8 cellular contexts compared by ENCODE assay signal in genomic region chr7:139682136-139683013, GRCh38.
DNase-seq lines count a peak whose midpoint lies in the region; ATAC-seq and TF ChIP-seq lines count a peak whose summit lies in the region.

No MANE protein-coding gene starts in this region.

- no peaks in the 10 kb centered on the region for H3K27me3 Mint-ChIP-seq in CD4-positive, alpha-beta T cell
- no peaks in the 10 kb centered on the region for H3K27me3 Mint-ChIP-seq in activated CD4-positive, alpha-beta T cell treated with anti-CD3 and anti-CD28 coated beads, Interleukin-2, amount 10 ng/mL, durations not matched to agents 7 days and 5 days

- no peak for TF ChIP-seq CTCF in CD4-positive, alpha-beta T cell (IDR thresholded peaks at IDR 0.05)
- TF ChIP-seq CTCF in A673 (conservative IDR thresholded peaks at IDR 0.05; ENCODE audit: low read depth, low read length) = no peak

- H3K4me3 Mint-ChIP-seq in CD4-positive, alpha-beta T cell = peak overlapping the region; percentile 28
- H3K4me3 Mint-ChIP-seq in activated CD4-positive, alpha-beta T cell treated with anti-CD3 and anti-CD28 coated beads, Interleukin-2, amount 10 ng/mL, durations not matched to agents 7 days and 5 days = no peak overlapping the region
- peak overlapping the region; percentile 69 for H3K4me3 Mint-ChIP-seq in stimulated activated effector memory CD8-positive, alpha-beta T cell treated with anti-CD3 and anti-CD28 coated beads, Interleukin-12 subunit alpha, Interleukin-12 subunit beta, amount 100 ng/mL, for 72 hours

- intact Hi-C loops in CD4-positive, alpha-beta T cell (cut with DNase I, micrococcal nuclease) = no loop called here
- intact Hi-C loops in A673 (cut with micrococcal nuclease; ENCODE audit: unreplicated experiment) = no loop called here

- CTCF ChIA-PET in CD4-positive, alpha-beta T cell (lab: Charles Lee) = no interaction called here
- CTCF ChIA-PET in activated CD4-positive, alpha-beta T cell treated with anti-CD3 and anti-CD28 coated beads, Interleukin-2, amount 10 ng/mL, durations not matched to agents 7 days and 5 days (lab: Charles Lee) = interaction anchor here (2.0 kb wide), 1 partner anchor 10 kb away, joined by 4 read pairs; no protein-coding TSS in a partner anchor
- CTCF ChIA-PET in A673 (lab: Charles Lee) = no interaction called here

- peak overlapping the region; percentile 30 for H3K27ac Mint-ChIP-seq in CD4-positive, alpha-beta T cell
- peak overlapping the region; percentile 78 for H3K27ac Mint-ChIP-seq in activated CD4-positive, alpha-beta T cell treated with anti-CD3 and anti-CD28 coated beads, Interleukin-2, amount 10 ng/mL, durations not matched to agents 7 days and 5 days
- peak overlapping the region; percentile 94 for H3K27ac Mint-ChIP-seq in stimulated activated effector memory CD8-positive, alpha-beta T cell treated with anti-CD3 and anti-CD28 coated beads, Interleukin-12 subunit alpha, Interleukin-12 subunit beta, amount 100 ng/mL, for 72 hours

- no peaks in the 10 kb centered on the region for H3K36me3 ChIP-seq in A673 (ENCODE audit: insufficient read depth, low read length, poor library complexity, severe bottlenecking)

- H3K9me3 Mint-ChIP-seq in CD4-positive, alpha-beta T cell = peaks cover 3% of the 10 kb centered on the region
- H3K9me3 Mint-ChIP-seq in activated CD4-positive, alpha-beta T cell treated with anti-CD3 and anti-CD28 coated beads, Interleukin-2, amount 10 ng/mL, durations not matched to agents 7 days and 5 days = peaks cover 15% of the 10 kb centered on the region
- H3K9me3 Mint-ChIP-seq in stimulated activated effector memory CD8-positive, alpha-beta T cell treated with anti-CD3 and anti-CD28 coated beads, Interleukin-12 subunit alpha, Interleukin-12 subunit beta, amount 100 ng/mL, for 72 hours = peaks cover 10% of the 10 kb centered on the region

- peaks cover 12% of the 10 kb centered on the region for H3K4me1 ChIP-seq in A673 (ENCODE audit: insufficient read depth, low read length, poor library complexity, severe bottlenecking)

- DNase-seq in CD4-positive, alpha-beta T cell = no peak
- peak; percentile 27 for DNase-seq in activated CD4-positive, alpha-beta T cell treated with anti-CD3 and anti-CD28 coated beads, Interleukin-2, amount 10 ng/mL, durations not matched to agents 7 days and 5 days
- DNase-seq in glomerular visceral epithelial cell (ENCODE audit: extremely low spot score) = peak; percentile 81
- peak; percentile 54 to 93 for DNase-seq in stimulated activated effector memory CD8-positive, alpha-beta T cell treated with anti-CD3 and anti-CD28 coated beads, Interleukin-12 subunit alpha, Interleukin-12 subunit beta, amount 100 ng/mL, for 72 hours (ENCODE audit: low spot score in 2 of 2)
- no peak for DNase-seq in A673 (ENCODE audit: low spot score)
- no peak for DNase-seq in NCI-H146 (lab: John Stamatoyannopoulos, UW)

- POLR2A ChIA-PET in CD4-positive, alpha-beta T cell (lab: Charles Lee) = no interaction called here
- POLR2A ChIA-PET in activated CD4-positive, alpha-beta T cell treated with anti-CD3 and anti-CD28 coated beads, Interleukin-2, amount 10 ng/mL, durations not matched to agents 7 days and 5 days (lab: Charles Lee) = interaction anchor here (1.0 kb wide), 1 partner anchor 677 kb away, joined by 4 read pairs; no protein-coding TSS in a partner anchor
- POLR2A ChIA-PET in A673 (lab: Charles Lee; ENCODE audit: low non-redundant PET) = no interaction called here

- peak; percentile 33 for ATAC-seq in CD4-positive, alpha-beta T cell (ENCODE audit: poor library complexity)
- ATAC-seq in GM21786 (IDR thresholded peaks at IDR 0.05; ENCODE audit: unreplicated experiment) (peak; percentile 34), HG03280 (IDR thresholded peaks at IDR 0.05; ENCODE audit: unreplicated experiment) (no peak)
- ATAC-seq in stimulated activated effector memory CD8-positive, alpha-beta T cell treated with anti-CD3 and anti-CD28 coated beads, Interleukin-12 subunit alpha, Interleukin-12 subunit beta, amount 100 ng/mL, for 72 hours = peak; percentile 83

- no TSS peak for BruUV-seq in A673 (replicated peaks; lab: Mats Ljungman, UMichigan)

- H3K4me1 Mint-ChIP-seq in CD4-positive, alpha-beta T cell (ENCODE audit: low read depth) = peaks cover 61% of the 10 kb centered on the region
- peaks cover 46% of the 10 kb centered on the region for H3K4me1 Mint-ChIP-seq in activated CD4-positive, alpha-beta T cell treated with anti-CD3 and anti-CD28 coated beads, Interleukin-2, amount 10 ng/mL, durations not matched to agents 7 days and 5 days
- peaks cover 77% of the 10 kb centered on the region for H3K4me1 Mint-ChIP-seq in stimulated activated effector memory CD8-positive, alpha-beta T cell treated with anti-CD3 and anti-CD28 coated beads, Interleukin-12 subunit alpha, Interleukin-12 subunit beta, amount 100 ng/mL, for 72 hours

- no peak overlapping the region for H3K27ac ChIP-seq in CD4-positive, alpha-beta T cell (ENCODE audit: low read depth, low read length)
- H3K27ac ChIP-seq in A673 (ENCODE audit: low read depth, low read length, poor library complexity, severe bottlenecking) = no peak overlapping the region

- no peak overlapping the region for H3K4me3 ChIP-seq in A673 (ENCODE audit: low read depth, low read length, poor library complexity, severe bottlenecking)

- H3K36me3 Mint-ChIP-seq in CD4-positive, alpha-beta T cell (ENCODE audit: low read depth) = peaks cover 27% of the 10 kb centered on the region
- H3K36me3 Mint-ChIP-seq in activated CD4-positive, alpha-beta T cell treated with anti-CD3 and anti-CD28 coated beads, Interleukin-2, amount 10 ng/mL, durations not matched to agents 7 days and 5 days (ENCODE audit: low read depth) = peaks cover 33% of the 10 kb centered on the region
- H3K36me3 Mint-ChIP-seq in stimulated activated effector memory CD8-positive, alpha-beta T cell treated with anti-CD3 and anti-CD28 coated beads, Interleukin-12 subunit alpha, Interleukin-12 subunit beta, amount 100 ng/mL, for 72 hours = peaks cover 27% of the 10 kb centered on the region

- no peaks in the 10 kb centered on the region for H3K9me3 ChIP-seq in CD4-positive, alpha-beta T cell (ENCODE audit: control insufficient read depth, low read length)
- H3K9me3 ChIP-seq in A673 (ENCODE audit: low read depth, low read length, poor library complexity, severe bottlenecking) = peaks cover 6% of the 10 kb centered on the region

- H3K27me3 ChIP-seq in CD4-positive, alpha-beta T cell (ENCODE audit: control insufficient read depth, insufficient read depth, low read length) = no peaks in the 10 kb centered on the region
- no peaks in the 10 kb centered on the region for H3K27me3 ChIP-seq in A673 (replicated peaks; ENCODE audit: insufficient read depth, low read depth, low read length, poor library complexity)

Comparison
In these comparisons a context has a peak if more than half of its experiments do, and no peak if none do; other contexts are left out.
1. DNase-seq: peak in activated CD4-positive, alpha-beta T cell treated with anti-CD3 and anti-CD28 coated beads, Interleukin-2, amount 10 ng/mL, durations not matched to agents 7 days and 5 days (single experiment), glomerular visceral epithelial cell (single experiment) and stimulated activated effector memory CD8-positive, alpha-beta T cell treated with anti-CD3 and anti-CD28 coated beads, Interleukin-12 subunit alpha, Interleukin-12 subunit beta, amount 100 ng/mL, for 72 hours (2 of 2); none in CD4-positive, alpha-beta T cell (0 of 10), A673 (single experiment) and NCI-H146 (single experiment).
2. H3K27ac Mint-ChIP-seq: peak in every context shown above with its lines; median percentile 94 in stimulated activated effector memory CD8-positive, alpha-beta T cell treated with anti-CD3 and anti-CD28 coated beads, Interleukin-12 subunit alpha, Interleukin-12 subunit beta, amount 100 ng/mL, for 72 hours; 78 in activated CD4-positive, alpha-beta T cell treated with anti-CD3 and anti-CD28 coated beads, Interleukin-2, amount 10 ng/mL, durations not matched to agents 7 days and 5 days; 30 in CD4-positive, alpha-beta T cell.